Comparison of ENCODE assay signal across 23 cellular contexts in genomic region chr21:45150630-45151265, GRCh38.
A peak's percentile ranks its signal among the peaks of the same experiment; 100 is the strongest.
DNase-seq lines count a peak whose midpoint lies in the region; ATAC-seq, FAIRE-seq and TF ChIP-seq lines count a peak whose summit lies in the region.
"Had no signal": no experiment of that assay in that cellular context is flagged by ENCODE, and none has a peak within 500 bp of the region (broad histone marks: within the 10 kb centered on the region; RNA-seq: fewer than 3 reads in every experiment).

No MANE protein-coding gene starts in this region.

- TF ChIP-seq POLR2A in esophagus muscularis mucosa (IDR thresholded peaks at IDR 0.05; ENCODE audit: low read depth): no peak

- no peak overlapping the region for H2AFZ ChIP-seq in neuronal stem cell (ENCODE audit: low read length)
- H2AFZ ChIP-seq: GM23248, parathyroid adenoma had no signal

- H3K9me3 ChIP-seq in esophagus muscularis mucosa: no peaks in the 10 kb centered on the region
- no peaks in the 10 kb centered on the region for H3K9me3 ChIP-seq in neuronal stem cell (replicated peaks in 1 of 2; ENCODE audit: control insufficient read depth in 2 of 2, insufficient read depth in 1 of 2, low read depth in 1 of 2, low read length in 2 of 2)
- H3K9me3 ChIP-seq: breast epithelium, SJSA1, upper lobe of left lung had no signal

- no peak for TF ChIP-seq EP300 in esophagus muscularis mucosa (IDR thresholded peaks at IDR 0.05)

- H3K9ac ChIP-seq in neuronal stem cell (ENCODE audit: low read depth, low read length, poor library complexity): no peak overlapping the region
- H3K9ac ChIP-seq: GM23248, parathyroid adenoma had no signal

- ATAC-seq in GM18870 (IDR thresholded peaks at IDR 0.05; ENCODE audit: unreplicated experiment): no peak
- ATAC-seq: activated T-helper 17 cell treated with anti-CD3 and anti-CD28 coated beads, Interleukin-2, amount 50 U/mL, for 72 hours; naive thymus-derived CD8-positive, alpha-beta T cell; stimulated activated naive CD8-positive, alpha-beta T cell treated with anti-CD3 and anti-CD28 coated beads, Interleukin-15, amount 100 ng/mL, for 72 hours had no signal

- H3K23ac ChIP-seq in neuronal stem cell (ENCODE audit: low read depth, low read length, poor library complexity): no peak overlapping the region

- H2AK5ac ChIP-seq in neuronal stem cell (ENCODE audit: low read depth, low read length): peak overlapping the region; percentile 2

- H3K4me1 ChIP-seq in esophagus muscularis mucosa (peaks cover 11 to 71% (median 49%) of the 10 kb centered on the region in 4 donors), neuronal stem cell (ENCODE audit: control insufficient read depth in 2 of 2, insufficient read depth in 1 of 2, low read depth in 1 of 2, low read length in 2 of 2) (peaks cover 21 to 38% of the 10 kb centered on the region in 2 donors)
- H3K4me1 ChIP-seq: breast epithelium, parathyroid adenoma had no signal

- H3K4me2 ChIP-seq in neuronal stem cell (ENCODE audit: insufficient read depth, low read length, poor library complexity, severe bottlenecking): no peak overlapping the region

- H3K4me3 ChIP-seq in esophagus muscularis mucosa (no peak overlapping the region), neuronal stem cell (ENCODE audit: low read length in 2 of 2) (no peak overlapping the region)
- H3K4me3 ChIP-seq: breast epithelium, GM23248, SJSA1, skin epidermis, upper lobe of left lung had no signal

- H3K79me1 ChIP-seq in neuronal stem cell (ENCODE audit: low read depth, low read length): no peaks in the 10 kb centered on the region

- H4K8ac ChIP-seq in neuronal stem cell (ENCODE audit: low read depth, low read length): no peak overlapping the region

- H2BK120ac ChIP-seq in neuronal stem cell (ENCODE audit: low read depth, low read length): no peak overlapping the region

- H3K18ac ChIP-seq in neuronal stem cell (ENCODE audit: low read length): peak overlapping the region; percentile 46

- H3K4ac ChIP-seq in neuronal stem cell (ENCODE audit: low read length): no peak overlapping the region

- TF ChIP-seq CTCF in esophagus muscularis mucosa (IDR thresholded peaks at IDR 0.05): no peak

- FAIRE-seq in HTR-8/SVneo (lab: Jason Lieb, UNC): peak; percentile 13
- FAIRE-seq: D721Med had no signal

- DNase-seq in DMS53 (lab: John Stamatoyannopoulos, UW) (peak; percentile 25), DMS53 treated with DMSO at 0.1 percent for 48 hours (lab: John Stamatoyannopoulos, UW; ENCODE audit: unreplicated experiment) (no peak), HTR-8/SVneo (ENCODE audit: insufficient read length, low spot score) (no peak), esophagus muscularis mucosa (ENCODE audit: extremely low spot score) (no peak), neuronal stem cell (ENCODE audit: low spot score) (no peak), DMS114 treated with DMSO at 0.1 percent for 48 hours (lab: John Stamatoyannopoulos, UW; ENCODE audit: unreplicated experiment) (no peak), NCI-H774 (lab: John Stamatoyannopoulos, UW) (no peak)
- DNase-seq: activated CD4-positive, alpha-beta memory T cell treated with anti-CD3 and anti-CD28 coated beads, Interleukin-2, amount 10 ng/mL, durations not matched to agents 7 days and 5 days; naive thymus-derived CD8-positive, alpha-beta T cell; NCI-H1105 treated with DMSO at 0.1 percent for 48 hours; stimulated activated CD4-positive, alpha-beta T cell treated with anti-CD3 and anti-CD28 coated beads, Interleukin-2, amount 100 ng/mL, for 48 hours; stimulated activated naive CD8-positive, alpha-beta T cell treated with anti-CD3 and anti-CD28 coated beads, Interleukin-15, amount 100 ng/mL, for 72 hours; upper lobe of left lung had no signal

- H3K36me3 ChIP-seq in esophagus muscularis mucosa: peaks cover 7 to 39% (median 26%) of the 10 kb centered on the region in 4 donors
- H3K36me3 ChIP-seq in neuronal stem cell (replicated peaks in 1 of 2; ENCODE audit: control insufficient read depth in 2 of 2, insufficient read depth in 2 of 2, low read length in 2 of 2): no peaks in the 10 kb centered on the region
- H3K36me3 ChIP-seq: breast epithelium, SJSA1 had no signal

- H3K27ac ChIP-seq in esophagus muscularis mucosa (replicated peaks in 1 of 4): peak overlapping the region in 3 of 4 donors; percentile 19 to 67 (median 55)
- no peak overlapping the region for H3K27ac ChIP-seq in neuronal stem cell (replicated peaks; ENCODE audit: low read length)
- H3K27ac ChIP-seq: 22Rv1, epithelial cell of prostate, GM23248, parathyroid adenoma, SJSA1, upper lobe of left lung had no signal

- 82% methylated on average over 7 of the region's 7 CpGs for WGBS in esophagus muscularis mucosa
- no CpG with 5 or more reads among the region's 7 CpGs for WGBS in neuronal stem cell (ENCODE audit: extremely low coverage in 2 of 2, insufficient read length in 2 of 2, insufficient replicate concordance in 1 of 2), 2 donors

- H3K27me3 ChIP-seq in esophagus muscularis mucosa (no peaks in the 10 kb centered on the region), neuronal stem cell (ENCODE audit: control insufficient read depth in 3 of 3, insufficient read depth in 3 of 3, low read depth in 1 of 3, low read length in 3 of 3) (no peaks in the 10 kb centered on the region)
- H3K27me3 ChIP-seq: breast epithelium, SJSA1, upper lobe of left lung had no signal

- no peak overlapping the region for H2BK15ac ChIP-seq in neuronal stem cell (ENCODE audit: low read length)

- H3K14ac ChIP-seq in neuronal stem cell (ENCODE audit: low read length): no peak overlapping the region

- no peak overlapping the region for H2BK12ac ChIP-seq in neuronal stem cell (ENCODE audit: low read length)

- no peak overlapping the region for H4K91ac ChIP-seq in neuronal stem cell (ENCODE audit: low read depth, low read length, poor library complexity)

- intact Hi-C loops in esophagus muscularis mucosa (cut with DNase I): loop anchor here (10.0 kb wide), 1 partner anchor 284 kb away; no protein-coding TSS in a partner anchor

- no peak overlapping the region for H2BK5ac ChIP-seq in neuronal stem cell (ENCODE audit: low read length)
